In genomic region chr12:132640936-132641335, GRCh38 we compare ENCODE assay signal across 26 cellular contexts. TPM values are rescaled to one million over a fixed set of nuclear protein-coding genes. Genes with fewer than 3 reads are reported as not detected.
"Had no signal": no experiment of that assay in that cellular context is flagged by ENCODE, and none has a peak within 500 bp of the region (broad histone marks: within the 10 kb centered on the region; RNA-seq: fewer than 3 reads in every experiment).

No MANE protein-coding gene starts in this region.

- H3K27me3 ChIP-seq: hepatocyte, neutrophil, ovary, right atrium auricular region, sigmoid colon, stomach had no signal

- H3K4me3 ChIP-seq: hepatocyte, lung, ovary, right atrium auricular region, sigmoid colon, skin epidermis, stomach, thoracic aorta had no signal

- H3K36me3 ChIP-seq: ovary had no signal

- DNase-seq: dermis blood vessel endothelial cell; foreskin melanocyte; head of caudate nucleus; kidney; left cardiac atrium; left ventricle myocardium superior; mesenchymal stem cell; midbrain; nephron progenitor cell; ovary; sigmoid colon; stimulated activated CD4-positive, alpha-beta T cell treated with anti-CD3 and anti-CD28 coated beads, Interleukin-2, amount 100 ng/mL, for 24 hours; stimulated activated CD4-positive, alpha-beta T cell treated with anti-CD3 and anti-CD28 coated beads, Interleukin-4, amount 100 ng/mL, for 4 hours; stimulated activated naive CD4-positive, alpha-beta T cell; stomach; substantia nigra; trophoblast cell had no signal

- H2AFZ ChIP-seq: hepatocyte had no signal

- H3K9me3 ChIP-seq: neutrophil, ovary, right atrium auricular region, sigmoid colon, stomach, thoracic aorta had no signal

- H3K27ac Mint-ChIP-seq: nephron progenitor cell had no signal

- H3K79me2 ChIP-seq: hepatocyte had no signal

- H3K9me3 Mint-ChIP-seq: nephron progenitor cell had no signal

- H3K27ac ChIP-seq: hepatocyte, neutrophil, ovary, right atrium auricular region, sigmoid colon, skin epidermis, stomach, thoracic aorta had no signal

- H3K4me1 ChIP-seq: right atrium auricular region, sigmoid colon, stomach had no signal

- H3K4me2 ChIP-seq: hepatocyte had no signal

- H3K4me3 Mint-ChIP-seq: nephron progenitor cell had no signal

RNA-seq across cellular contexts. Expression of gene P2RX2, which starts 22.4 kb away (rescaled TPM):
- total RNA-seq: endothelial cell of umbilical vein, hepatocyte, left cardiac atrium, left ventricle myocardium superior, posterior vena cava, right atrium auricular region, stomach, thoracic aorta, urinary bladder had no signal

RNA-seq across cellular contexts. Expression of gene LRCOL1, which starts 30.6 kb away (rescaled TPM):
- total RNA-seq: hepatocyte, left cardiac atrium, left ventricle myocardium superior, right atrium auricular region, stomach, thoracic aorta, urinary bladder had no signal
